ENCODE assay signal across 6 cellular contexts in the genomic region with DNA sequence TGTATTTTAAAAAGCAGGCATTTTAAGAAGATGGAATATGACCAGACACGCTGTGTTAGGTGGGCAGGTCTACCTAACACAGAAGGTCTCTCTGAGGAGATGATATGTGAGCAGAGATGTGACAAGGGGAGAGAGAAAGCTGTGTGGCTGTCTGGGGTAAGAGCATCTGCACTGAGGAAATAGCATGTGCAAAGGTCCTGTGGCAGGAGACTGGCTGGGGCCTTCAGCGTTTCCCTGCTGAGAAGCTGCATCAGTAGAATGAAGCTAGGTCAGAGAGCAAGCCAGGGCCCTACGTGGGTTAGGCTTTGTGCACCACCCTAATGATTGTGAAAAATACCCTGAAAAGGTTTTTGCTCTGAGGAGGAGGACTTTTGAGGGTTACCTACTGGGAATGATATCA.
"Had no signal": no experiment of that assay in that cellular context is flagged by ENCODE, and none has a peak within 500 bp of the region (broad histone marks: within the 10 kb centered on the region; RNA-seq: fewer than 3 reads in every experiment).

No MANE protein-coding gene starts in this region.

- H3K4me1 ChIP-seq: HAP-1 had no signal

- H2AFZ ChIP-seq: GM23338 had no signal

- FAIRE-seq: HTR-8/SVneo had no signal

- H3K4me3 ChIP-seq: GM23338, HAP-1 had no signal

- H3K4me2 ChIP-seq: GM23338 had no signal

- H3K36me3 ChIP-seq: HAP-1 had no signal

- ATAC-seq: GM23338, HCT116 had no signal

- H3K9me3 ChIP-seq: HAP-1 had no signal

- DNase-seq: H7, KG1 had no signal
